Comparison of ENCODE assay signal across 8 cellular contexts in genomic region chr16:9008335-9009260, GRCh38. TPM values are rescaled to one million over a fixed set of nuclear protein-coding genes. Genes with fewer than 3 reads are reported as not detected.
A peak's percentile ranks its signal among the peaks of the same experiment; 100 is the strongest.
DNase-seq lines count a peak whose midpoint lies in the region; ATAC-seq, FAIRE-seq and TF ChIP-seq lines count a peak whose summit lies in the region.

No MANE protein-coding gene starts in this region.

- TF ChIP-seq CTCF in GM06990 (IDR thresholded peaks at IDR 0.05; ENCODE audit: insufficient read depth, low read length, poor library complexity, severe bottlenecking) (peak; percentile 95), WERI-Rb-1 (IDR thresholded peaks at IDR 0.05; ENCODE audit: low read depth, low read length) (peak; percentile 92), mammary epithelial cell (conservative IDR thresholded peaks at IDR 0.05 in 1 of 2, IDR thresholded peaks at IDR 0.05 in 1 of 2; ENCODE audit: extremely low read depth in 1 of 2, insufficient read depth in 1 of 2, low read depth in 1 of 2, low read length in 2 of 2) (peak; percentile 65 to 91), keratinocyte (optimal IDR thresholded peaks at IDR 0.05 in 1 of 3, IDR thresholded peaks at IDR 0.05 in 1 of 3, conservative IDR thresholded peaks at IDR 0.05 in 1 of 3; ENCODE audit: extremely low read depth in 1 of 3, insufficient read depth in 2 of 3, low read length in 3 of 3) (peak; percentile 66 to 96 (median 87))

- DNase-seq in GM06990 (ENCODE audit: extremely low read depth, insufficient read length) (peak; percentile 55), HCEC 1CT (peak; percentile 61), NCI-H146 (lab: John Stamatoyannopoulos, UW) (peak; percentile 75), WERI-Rb-1 (peak; percentile 87), mammary epithelial cell (peak; percentile 25), keratinocyte (ENCODE audit: low read depth, low spot score) (no peak)
- peak; percentile 51 to 64 for DNase-seq in stimulated activated CD4-positive, alpha-beta T cell treated with anti-CD3 and anti-CD28 coated beads, Interleukin-15, amount 100 ng/mL, for 48 hours (ENCODE audit: low read depth in 2 of 2)

- H3K79me2 ChIP-seq in mammary epithelial cell (ENCODE audit: insufficient read depth, low read length): no peaks in the 10 kb centered on the region
- H3K79me2 ChIP-seq in keratinocyte (ENCODE audit: control insufficient read depth, insufficient read depth, low read length): no peaks in the 10 kb centered on the region

- no peak for FAIRE-seq in keratinocyte (lab: Jason Lieb, UNC)

- H3K9me1 ChIP-seq in keratinocyte (ENCODE audit: control insufficient read depth, extremely low read depth, insufficient read depth, low read length): no peaks in the 10 kb centered on the region

- no peak for ATAC-seq in HG03039 (IDR thresholded peaks at IDR 0.05; ENCODE audit: unreplicated experiment)

- H3K27me3 ChIP-seq in GM06990 (replicated peaks; ENCODE audit: control insufficient read depth, insufficient read depth, low read length) (no peaks in the 10 kb centered on the region), WERI-Rb-1 (ENCODE audit: insufficient read depth, low read depth, severe bottlenecking) (no peaks in the 10 kb centered on the region), mammary epithelial cell (ENCODE audit: insufficient read depth, low read length) (no peaks in the 10 kb centered on the region), keratinocyte (ENCODE audit: control insufficient read depth, extremely low read depth, insufficient read depth, low read length) (no peaks in the 10 kb centered on the region)

- CTCF ChIA-PET in mammary epithelial cell (lab: Charles Lee; ENCODE audit: low non-redundant PET): interaction anchor here (0.6 to 1.0 kb wide), 9 partner anchors 9 to 212 kb away, joined by 3 to 14 read pairs (median 8); partner anchors contain the start of gene TMEM186

- 19% methylated on average over 19 of the region's 34 CpGs for WGBS in mammary epithelial cell (ENCODE audit: low coverage, missing lambda C conversion rate)

- H2AFZ ChIP-seq in mammary epithelial cell (ENCODE audit: low read depth, low read length) (peak overlapping the region; percentile 82), keratinocyte (ENCODE audit: control insufficient read depth, low read length) (peak overlapping the region; percentile 84)

- in situ Hi-C loops in mammary epithelial cell (cut with MboI; ENCODE audit: low sequenced_read_pairs in 2 of 2): no loop called here

- dilution Hi-C loops in mammary epithelial cell (cut with HindIII; ENCODE audit: low sequenced_read_pairs): no loop called here
- dilution Hi-C loops in keratinocyte (cut with MboI; ENCODE audit: extremely low pct_ligation_motif_present, low sequenced_read_pairs): no loop called here

- H4K20me1 ChIP-seq in mammary epithelial cell (ENCODE audit: insufficient read depth, low read length) (no peaks in the 10 kb centered on the region), keratinocyte (ENCODE audit: control insufficient read depth, extremely low read depth, insufficient read depth, low read length) (no peaks in the 10 kb centered on the region)

- H3K36me3 ChIP-seq in GM06990 (ENCODE audit: control insufficient read depth, insufficient read depth, low read length) (no peaks in the 10 kb centered on the region), WERI-Rb-1 (no peaks in the 10 kb centered on the region), mammary epithelial cell (ENCODE audit: insufficient read depth, low read length) (no peaks in the 10 kb centered on the region), keratinocyte (ENCODE audit: control insufficient read depth in 2 of 2, extremely low read depth in 1 of 2, insufficient read depth in 2 of 2, low read length in 2 of 2) (no peaks in the 10 kb centered on the region)

- BruUV-seq in mammary epithelial cell (replicated peaks; lab: Mats Ljungman, UMichigan): no TSS peak

- H3K4me1 ChIP-seq in mammary epithelial cell (ENCODE audit: insufficient read depth, low read length) (peaks cover 3% of the 10 kb centered on the region), keratinocyte (ENCODE audit: control insufficient read depth, extremely low read depth, insufficient read depth, low read length) (peaks cover 7% of the 10 kb centered on the region)

- H3K27ac ChIP-seq in WERI-Rb-1 (no peak overlapping the region), mammary epithelial cell (ENCODE audit: insufficient read depth, low read depth, low read length) (no peak overlapping the region), keratinocyte (ENCODE audit: control insufficient read depth, insufficient read depth, low read length) (no peak overlapping the region)

- H3K9me3 ChIP-seq in WERI-Rb-1 (ENCODE audit: severe bottlenecking): no peaks in the 10 kb centered on the region
- no peaks in the 10 kb centered on the region for H3K9me3 ChIP-seq in mammary epithelial cell (replicated peaks; ENCODE audit: insufficient read depth, low read length)
- no peaks in the 10 kb centered on the region for H3K9me3 ChIP-seq in keratinocyte (ENCODE audit: control insufficient read depth, low read depth, low read length)

- intact Hi-C loops in mammary epithelial cell (cut with micrococcal nuclease): loop anchor here (1.0 to 10.0 kb wide), 5 partner anchors 72 to 441 kb away; partner anchors contain the start of genes PMM2 and TMEM186

- H3K4me3 ChIP-seq in GM06990 (replicated peaks; ENCODE audit: low read depth, low read length) (peak overlapping the region; percentile 13), WERI-Rb-1 (ENCODE audit: low read depth, low read length) (peak overlapping the region; percentile 3), mammary epithelial cell (replicated peaks in 1 of 3; ENCODE audit: insufficient read depth in 1 of 3, low read depth in 2 of 3, low read length in 3 of 3) (peak overlapping the region in 1 of 3 experiments; percentile 37), keratinocyte (ENCODE audit: control insufficient read depth in 2 of 3, extremely low read depth in 1 of 3, insufficient read depth in 2 of 3, low read depth in 1 of 3, low read length in 3 of 3) (peak overlapping the region in 1 of 3 experiments; percentile 4)

- peak overlapping the region; percentile 78 for H3K4me2 ChIP-seq in mammary epithelial cell (ENCODE audit: insufficient read depth, low read depth, low read length)
- H3K4me2 ChIP-seq in keratinocyte (ENCODE audit: control insufficient read depth, extremely low read depth, insufficient read depth, low read depth, low read length): peak overlapping the region; percentile 12

- H3K9ac ChIP-seq in mammary epithelial cell (ENCODE audit: insufficient read depth, low read length) (no peak overlapping the region), keratinocyte (ENCODE audit: control insufficient read depth, extremely low read depth, insufficient read depth, low read length) (no peak overlapping the region)

RNA-seq across cellular contexts. Expression of gene USP7, which starts 44.9 kb away (rescaled TPM):
- total RNA-seq in mammary epithelial cell: 100 to 1,000 TPM in 1 of 2 donors, 10 to 100 TPM in 1; 52.7 to 113 TPM
- polyA plus RNA-seq in mammary epithelial cell (14.8 TPM), keratinocyte (25.4 to 63.4 TPM (median 36.5 TPM) in 3 replicates)
- polyA minus RNA-seq in mammary epithelial cell (431 TPM), keratinocyte (83.1 to 405 TPM (median 130 TPM) in 3 replicates)
- 80.1 TPM for polyA plus RNA-seq in keratinocyte (2011; ENCODE audit: low read depth)
- polyA plus RNA-seq in keratinocyte (2011; cell fraction: cytosol; rRNA removed): 15.9 and 22.6 TPM in 2 replicates
- 50.5 and 57.7 TPM in 2 replicates for polyA plus RNA-seq in keratinocyte (2011; cell fraction: nucleus; rRNA removed)
- polyA plus RNA-seq in keratinocyte (2012; ENCODE audit: low replicate concordance): 46.9 and 73.6 TPM in 2 replicates
- polyA minus RNA-seq in keratinocyte (2011; cell fraction: cytosol; rRNA and poly(A)+ RNA removed): 13.6 TPM
- polyA minus RNA-seq in keratinocyte (2011; cell fraction: nucleus; rRNA and poly(A)+ RNA removed): 48.7 and 98.8 TPM in 2 replicates
